1 cellular context compared by ENCODE assay signal in the genomic region with DNA sequence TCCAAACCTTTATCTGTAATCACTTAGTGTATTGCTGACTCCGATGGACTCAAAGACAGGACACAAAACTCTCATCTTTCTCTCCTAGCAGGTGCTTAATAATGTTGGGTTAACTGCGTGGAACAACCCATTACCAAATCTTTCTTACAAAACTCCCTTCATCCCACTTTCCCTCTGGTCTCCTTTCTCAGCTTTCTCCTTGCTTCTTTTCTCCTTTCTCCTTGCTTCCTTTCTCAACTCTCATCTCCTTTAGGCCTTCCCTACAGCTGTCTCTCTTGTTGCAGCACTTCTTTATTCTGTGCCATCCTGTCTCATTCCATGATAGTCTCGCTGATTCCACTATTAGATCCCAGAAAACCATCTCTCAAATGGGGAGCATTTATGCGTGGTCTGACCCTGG.
TF ChIP-seq lines count a peak whose summit lies in the region.

No MANE protein-coding gene starts in this region.

TF ChIP-seq in IMR-90, 13 proteins besides CTCF, POLR2A, EP300 and RAD21 (continued from another document):
- TF ChIP-seq, protein P1, sequence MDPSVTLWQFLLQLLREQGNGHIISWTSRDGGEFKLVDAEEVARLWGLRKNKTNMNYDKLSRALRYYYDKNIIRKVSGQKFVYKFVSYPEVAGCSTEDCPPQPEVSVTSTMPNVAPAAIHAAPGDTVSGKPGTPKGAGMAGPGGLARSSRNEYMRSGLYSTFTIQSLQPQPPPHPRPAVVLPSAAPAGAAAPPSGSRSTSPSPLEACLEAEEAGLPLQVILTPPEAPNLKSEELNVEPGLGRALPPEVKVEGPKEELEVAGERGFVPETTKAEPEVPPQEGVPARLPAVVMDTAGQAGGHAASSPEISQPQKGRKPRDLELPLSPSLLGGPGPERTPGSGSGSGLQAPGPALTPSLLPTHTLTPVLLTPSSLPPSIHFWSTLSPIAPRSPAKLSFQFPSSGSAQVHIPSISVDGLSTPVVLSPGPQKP (IDR thresholded peaks at IDR 0.05; ENCODE audit: borderline replicate concordance, low read depth, low read length), result no peak
- TF ChIP-seq RCOR1 (IDR thresholded peaks at IDR 0.05; ENCODE audit: insufficient replicate concordance, low read length) (no peak), MAFK (IDR thresholded peaks at IDR 0.05; ENCODE audit: low read depth, low read length) (no peak)
TF ChIP-seq in IMR-90: peak in this region for 0.
